In the genomic region with DNA sequence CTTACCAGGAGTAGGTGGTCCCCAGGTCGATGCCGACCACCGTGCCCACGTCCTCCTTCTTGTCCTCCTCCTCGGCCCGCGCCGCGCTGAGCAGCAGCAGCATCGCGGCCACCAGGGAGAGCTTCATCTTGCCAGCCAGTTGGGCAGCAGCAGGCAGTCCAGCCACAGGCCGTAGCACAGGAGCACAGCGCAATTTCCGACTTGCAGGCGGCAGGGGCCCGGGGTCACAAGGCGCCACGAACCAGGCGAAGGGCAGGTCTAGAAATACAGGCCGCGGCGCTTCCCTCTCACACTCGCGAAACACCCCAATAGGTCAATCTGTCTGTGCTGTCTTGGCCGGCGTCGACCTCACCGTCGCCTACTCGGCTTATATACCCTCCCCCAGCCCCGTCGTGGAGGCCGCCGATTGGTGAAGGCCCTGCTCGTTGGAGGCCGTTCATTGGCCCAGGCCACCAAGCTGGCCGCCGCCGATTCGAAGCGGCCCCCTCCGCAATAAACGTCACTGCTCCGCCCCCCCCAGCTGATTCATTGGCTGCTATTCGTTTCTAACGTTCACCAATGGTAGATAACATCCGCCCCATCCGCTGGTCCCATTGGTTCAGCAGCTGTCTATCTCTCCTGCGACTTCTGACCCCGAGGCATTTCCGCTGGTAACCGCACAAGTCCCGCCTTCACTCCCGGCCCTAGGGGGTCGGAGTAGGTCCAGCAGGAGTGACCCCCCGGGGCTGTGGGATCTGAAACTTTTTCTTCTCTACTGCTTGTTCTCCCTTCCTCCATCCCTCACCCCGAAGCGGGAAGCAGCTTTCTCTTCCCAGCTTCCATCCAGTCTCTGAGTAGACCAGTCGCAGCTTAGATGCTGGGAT, we compare ENCODE assay signal across 1 cellular context.
TF ChIP-seq lines count a peak whose summit lies in the region.

Gene HSPA5, minus strand, starts transcription at position 344 of the 863 bp plus-strand sequence. Its CDS starts 217 bp downstream, at position 127.

TF ChIP-seq in HepG2, 621 proteins besides CTCF, POLR2A, EP300 and RAD21 (continued from another document and continues in another):
- TF ChIP-seq ZBED4 (CRISPR knock-in tag; IDR thresholded peaks at IDR 0.05; ENCODE audit: borderline replicate concordance): no peak
- TF ChIP-seq IRX3 (CRISPR knock-in tag; IDR thresholded peaks at IDR 0.05; ENCODE audit: borderline replicate concordance, low read depth): no peak; the same call in 1 of the 2 replicates
- TF ChIP-seq ZNF639 (CRISPR knock-in tag; conservative IDR thresholded peaks at IDR 0.05): no peak; the same call in none of the 2 replicates
- no peak for TF ChIP-seq ZNF253 (CRISPR knock-in tag; IDR thresholded peaks at IDR 0.05; ENCODE audit: borderline replicate concordance)
- TF ChIP-seq HMGXB3 (CRISPR knock-in tag; IDR thresholded peaks at IDR 0.05; ENCODE audit: borderline replicate concordance): peak; percentile 78
- TF ChIP-seq TSC22D2 (CRISPR knock-in tag; IDR thresholded peaks at IDR 0.05; ENCODE audit: borderline replicate concordance): peak; percentile 40; the same call in 1 of the 2 replicates
- TF ChIP-seq ETV6 (CRISPR knock-in tag; conservative IDR thresholded peaks at IDR 0.05): peak; percentile 9; the same call in 1 of the 2 replicates
- TF ChIP-seq CEBPZ (IDR thresholded peaks at IDR 0.05; ENCODE audit: low read length): no peak
- no peak for TF ChIP-seq GTF3A (CRISPR knock-in tag; conservative IDR thresholded peaks at IDR 0.05)
- TF ChIP-seq ZFP36 (IDR thresholded peaks at IDR 0.05; ENCODE audit: borderline replicate concordance, low read depth, low read length, partially characterized antibody): no peak
- peak; percentile 68 for TF ChIP-seq ZFP91 (CRISPR knock-in tag; IDR thresholded peaks at IDR 0.05; ENCODE audit: borderline replicate concordance)
- no peak for TF ChIP-seq KAT2B (IDR thresholded peaks at IDR 0.05; ENCODE audit: borderline replicate concordance, low read depth, low read length)
- TF ChIP-seq SYNCRIP (IDR thresholded peaks at IDR 0.05; ENCODE audit: insufficient read depth, low read depth, low read length): no peak
- TF ChIP-seq ZNF468 (CRISPR knock-in tag; IDR thresholded peaks at IDR 0.05): 0 out of 2 replicates have a peak, but pooled peaks have one; percentile 80
- TF ChIP-seq ZBTB21 (CRISPR knock-in tag; IDR thresholded peaks at IDR 0.05): 0 out of 2 replicates have a peak, but pooled peaks have one; percentile 7
- no peak for TF ChIP-seq HDAC6 (IDR thresholded peaks at IDR 0.05; ENCODE audit: low read depth, low read length)
- TF ChIP-seq ZNF180 (CRISPR knock-in tag; IDR thresholded peaks at IDR 0.05; ENCODE audit: borderline replicate concordance, low read depth): peak; percentile 68; the same call in 1 of the 2 replicates
- peak; percentile 59 for TF ChIP-seq SRSF1 (optimal IDR thresholded peaks at IDR 0.05; ENCODE audit: low read depth, low read length)
- TF ChIP-seq ZNF326 (CRISPR knock-in tag; IDR thresholded peaks at IDR 0.05; ENCODE audit: borderline replicate concordance): no peak
- TF ChIP-seq ZNF598 (CRISPR knock-in tag; IDR thresholded peaks at IDR 0.05; ENCODE audit: borderline replicate concordance): 0 out of 2 replicates have a peak, but pooled peaks have one; percentile 18
- TF ChIP-seq, protein P1, sequence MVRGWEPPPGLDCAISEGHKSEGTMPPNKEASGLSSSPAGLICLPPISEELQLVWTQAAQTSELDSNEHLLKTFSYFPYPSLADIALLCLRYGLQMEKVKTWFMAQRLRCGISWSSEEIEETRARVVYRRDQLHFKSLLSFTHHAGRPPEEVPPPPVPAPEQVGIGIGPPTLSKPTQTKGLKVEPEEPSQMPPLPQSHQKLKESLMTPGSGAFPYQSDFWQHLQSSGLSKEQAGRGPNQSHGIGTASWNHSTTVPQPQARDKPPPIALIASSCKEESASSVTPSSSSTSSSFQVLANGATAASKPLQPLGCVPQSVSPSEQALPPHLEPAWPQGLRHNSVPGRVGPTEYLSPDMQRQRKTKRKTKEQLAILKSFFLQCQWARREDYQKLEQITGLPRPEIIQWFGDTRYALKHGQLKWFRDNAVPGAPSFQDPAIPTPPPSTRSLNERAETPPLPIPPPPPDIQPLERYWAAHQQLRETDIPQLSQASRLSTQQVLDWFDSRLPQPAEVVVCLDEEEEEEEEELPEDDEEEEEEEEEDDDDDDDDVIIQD (CRISPR knock-in tag; IDR thresholded peaks at IDR 0.05; ENCODE audit: low read depth): peak; percentile 23; the same call in 1 of the 2 replicates
- 0 out of 2 replicates have a peak, but pooled peaks have one; percentile 31 for TF ChIP-seq ZIK1 (CRISPR knock-in tag; IDR thresholded peaks at IDR 0.05; ENCODE audit: borderline replicate concordance, low read depth)
- TF ChIP-seq RFXAP (CRISPR knock-in tag; IDR thresholded peaks at IDR 0.05; ENCODE audit: borderline replicate concordance): peak; percentile 89
- no peak for TF ChIP-seq ZNF276 (CRISPR knock-in tag; IDR thresholded peaks at IDR 0.05; ENCODE audit: low read depth)
- TF ChIP-seq THAP11 (CRISPR knock-in tag; IDR thresholded peaks at IDR 0.05): peak; percentile 89
- TF ChIP-seq ZNF33A (CRISPR knock-in tag; IDR thresholded peaks at IDR 0.05; ENCODE audit: borderline replicate concordance): peak; percentile 91; the same call in 1 of the 2 replicates
- no peak for TF ChIP-seq ATAD3A (CRISPR knock-in tag; IDR thresholded peaks at IDR 0.05)
- 0 out of 2 replicates have a peak, but pooled peaks have one; percentile 30 for TF ChIP-seq RARG (CRISPR knock-in tag; IDR thresholded peaks at IDR 0.05; ENCODE audit: low read depth)
- TF ChIP-seq SSRP1 (CRISPR knock-in tag; IDR thresholded peaks at IDR 0.05): peak; percentile 88; the same call in 1 of the 2 replicates
- 0 out of 2 replicates have a peak, but pooled peaks have one; percentile 81 for TF ChIP-seq ZNF354B (CRISPR knock-in tag; IDR thresholded peaks at IDR 0.05)
- no peak for TF ChIP-seq PAF1 (CRISPR knock-in tag; IDR thresholded peaks at IDR 0.05)
- TF ChIP-seq ZNF17 (CRISPR knock-in tag; IDR thresholded peaks at IDR 0.05): no peak
- TF ChIP-seq, protein P2, sequence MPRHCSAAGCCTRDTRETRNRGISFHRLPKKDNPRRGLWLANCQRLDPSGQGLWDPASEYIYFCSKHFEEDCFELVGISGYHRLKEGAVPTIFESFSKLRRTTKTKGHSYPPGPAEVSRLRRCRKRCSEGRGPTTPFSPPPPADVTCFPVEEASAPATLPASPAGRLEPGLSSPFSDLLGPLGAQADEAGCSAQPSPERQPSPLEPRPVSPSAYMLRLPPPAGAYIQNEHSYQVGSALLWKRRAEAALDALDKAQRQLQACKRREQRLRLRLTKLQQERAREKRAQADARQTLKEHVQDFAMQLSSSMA (CRISPR knock-in tag; IDR thresholded peaks at IDR 0.05): peak; percentile 89; the same call in 1 of the 2 replicates
